26 cellular contexts compared by ENCODE assay signal in genomic region chr6:74814440-74814839, GRCh38.
"Had no signal": no experiment of that assay in that cellular context is flagged by ENCODE, and none has a peak within 500 bp of the region (broad histone marks: within the 10 kb centered on the region; RNA-seq: fewer than 3 reads in every experiment).

No MANE protein-coding gene starts in this region.

- H3K4me1 ChIP-seq: pancreas, psoas muscle, spleen, tibial nerve had no signal

- H3K4me3 ChIP-seq: coronary artery, pancreas, psoas muscle, spleen, tibial nerve had no signal

- H3K36me3 ChIP-seq: brain microvascular endothelial cell, pancreas, spleen, tibial nerve had no signal

- DNase-seq: activated CD4-positive, alpha-beta memory T cell treated with anti-CD3 and anti-CD28 coated beads, Interleukin-2, amount 10 ng/mL, durations not matched to agents 7 days and 5 days; activated CD4-positive, alpha-beta T cell treated with anti-CD3 and anti-CD28 coated beads for 1 hour; activated CD4-positive, alpha-beta T cell treated with anti-CD3 and anti-CD28 coated beads, Interleukin-2, amount 10 ng/mL, durations not matched to agents 7 days and 5 days; activated CD8-positive, alpha-beta memory T cell treated with anti-CD3 and anti-CD28 coated beads, Interleukin-2, amount 50 U/mL, for 48 hours; activated gamma-delta T cell treated with Interleukin-2 at 50 U/mL for 16 hours; activated naive CD4-positive, alpha-beta T cell treated with anti-CD3 and anti-CD28 coated beads, Interleukin-2, amount 50 U/mL, for 16 hours; activated T-cell treated with anti-CD3 and anti-CD28 coated beads, Interleukin-2, amount 50 U/mL, for 24 hours; amniotic stem cell; brain microvascular endothelial cell; effector memory CD8-positive, alpha-beta T cell; foreskin fibroblast; head of caudate nucleus; hippocampal formation; immature natural killer cell; midbrain; naive thymus-derived CD4-positive, alpha-beta T cell; pancreas; psoas muscle; spleen; stimulated activated naive CD4-positive, alpha-beta T cell treated with Interleukin-2 at 50 U/mL for 16 hours; T1000 had no signal

- H3K27me3 ChIP-seq: brain microvascular endothelial cell, pancreas, spleen, tibial nerve had no signal

- H3K4me3 Mint-ChIP-seq: activated CD4-positive, alpha-beta memory T cell treated with anti-CD3 and anti-CD28 coated beads, Interleukin-2, amount 10 ng/mL, durations not matched to agents 7 days and 5 days; activated CD4-positive, alpha-beta T cell treated with anti-CD3 and anti-CD28 coated beads, Interleukin-2, amount 10 ng/mL, durations not matched to agents 7 days and 5 days; activated T-cell treated with anti-CD3 and anti-CD28 coated beads, Interleukin-2, amount 50 U/mL, for 24 hours; activated T-helper 17 cell treated with anti-CD3 and anti-CD28 coated beads, Interleukin-2, amount 50 U/mL, for 72 hours; effector memory CD8-positive, alpha-beta T cell; immature natural killer cell; naive thymus-derived CD4-positive, alpha-beta T cell; WTC11 had no signal

- H3K4me1 Mint-ChIP-seq: activated CD4-positive, alpha-beta memory T cell treated with anti-CD3 and anti-CD28 coated beads, Interleukin-2, amount 10 ng/mL, durations not matched to agents 7 days and 5 days; activated CD4-positive, alpha-beta T cell treated with anti-CD3 and anti-CD28 coated beads, Interleukin-2, amount 10 ng/mL, durations not matched to agents 7 days and 5 days; activated T-helper 17 cell treated with anti-CD3 and anti-CD28 coated beads, Interleukin-2, amount 50 U/mL, for 72 hours; immature natural killer cell; naive thymus-derived CD4-positive, alpha-beta T cell; WTC11 had no signal

- H3K27me3 Mint-ChIP-seq: activated CD4-positive, alpha-beta memory T cell treated with anti-CD3 and anti-CD28 coated beads, Interleukin-2, amount 10 ng/mL, durations not matched to agents 7 days and 5 days; activated CD4-positive, alpha-beta T cell treated with anti-CD3 and anti-CD28 coated beads, Interleukin-2, amount 10 ng/mL, durations not matched to agents 7 days and 5 days; activated T-cell treated with anti-CD3 and anti-CD28 coated beads, Interleukin-2, amount 50 U/mL, for 24 hours; activated T-helper 17 cell treated with anti-CD3 and anti-CD28 coated beads, Interleukin-2, amount 50 U/mL, for 72 hours; effector memory CD8-positive, alpha-beta T cell; naive thymus-derived CD4-positive, alpha-beta T cell had no signal

- FAIRE-seq: astrocyte, pancreas had no signal

- H3K27ac Mint-ChIP-seq: activated CD4-positive, alpha-beta memory T cell treated with anti-CD3 and anti-CD28 coated beads, Interleukin-2, amount 10 ng/mL, durations not matched to agents 7 days and 5 days; activated CD4-positive, alpha-beta T cell treated with anti-CD3 and anti-CD28 coated beads, Interleukin-2, amount 10 ng/mL, durations not matched to agents 7 days and 5 days; activated T-cell treated with anti-CD3 and anti-CD28 coated beads, Interleukin-2, amount 50 U/mL, for 24 hours; activated T-helper 17 cell treated with anti-CD3 and anti-CD28 coated beads, Interleukin-2, amount 50 U/mL, for 72 hours; effector memory CD8-positive, alpha-beta T cell; immature natural killer cell; naive thymus-derived CD4-positive, alpha-beta T cell; WTC11 had no signal

- H3K9me3 ChIP-seq: pancreas had no signal

- H3K27ac ChIP-seq: brain microvascular endothelial cell, coronary artery, pancreas, psoas muscle, spleen, tibial nerve had no signal

- ATAC-seq: activated T-helper 17 cell treated with anti-CD3 and anti-CD28 coated beads, Interleukin-2, amount 50 U/mL, for 72 hours; effector memory CD8-positive, alpha-beta T cell; naive thymus-derived CD4-positive, alpha-beta T cell; pancreas; psoas muscle; WTC11 had no signal

- H3K36me3 Mint-ChIP-seq: immature natural killer cell had no signal
